ENCODE assay signal across 26 cellular contexts in the genomic region with DNA sequence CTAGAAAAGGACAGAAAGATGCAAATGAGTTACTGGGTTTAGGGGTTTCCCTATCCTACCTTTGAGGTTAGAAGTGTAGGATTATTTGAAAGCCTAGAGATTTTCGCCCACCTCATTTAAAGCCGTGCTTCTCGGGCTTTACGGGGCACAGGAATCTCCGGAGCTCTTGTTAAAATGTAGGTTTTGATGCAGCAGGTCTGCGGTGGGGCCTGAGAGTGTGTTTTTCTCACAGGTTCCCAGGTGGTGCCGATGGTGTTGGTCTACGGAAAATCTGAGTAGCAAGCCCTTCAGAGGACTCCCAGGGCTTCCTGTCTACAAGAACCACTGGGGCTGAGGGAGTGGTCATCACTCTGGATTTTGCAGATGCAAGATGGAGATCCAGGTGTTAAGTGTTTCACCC. TPM values are rescaled to one million over a fixed set of nuclear protein-coding genes. Genes with fewer than 3 reads are reported as not detected.
DNase-seq lines count a peak whose midpoint lies in the region; ATAC-seq, FAIRE-seq and TF ChIP-seq lines count a peak whose summit lies in the region.
"Had no signal": no experiment of that assay in that cellular context is flagged by ENCODE, and none has a peak within 500 bp of the region (broad histone marks: within the 10 kb centered on the region; RNA-seq: fewer than 3 reads in every experiment).

No MANE protein-coding gene starts in this region.

- no peak for DNase-seq in HepG2 (ENCODE audit: low spot score)
- DNase-seq in right lobe of liver, result no peak
- peak; percentile 92 for DNase-seq in MM.1S
- DNase-seq in stimulated activated effector memory CD8-positive, alpha-beta T cell treated with anti-CD3 and anti-CD28 coated beads, Interleukin-12 subunit alpha, Interleukin-12 subunit beta, amount 100 ng/mL, for 72 hours (ENCODE audit: low spot score in 2 of 2), result no peak
- no peak for DNase-seq in NCI-H128 (lab: John Stamatoyannopoulos, UW; ENCODE audit: unreplicated experiment)
- DNase-seq in cerebellar cortex (ENCODE audit: low spot score), result no peak
- DNase-seq in left lung, result no peak
- DNase-seq: ACHN; activated CD4-positive, CD25-positive, alpha-beta regulatory T cell treated with anti-CD3 and anti-CD28 coated beads, Interleukin-2, amount 50 U/mL, for 72 hours; cerebellar nuclear complex; COR-L47; DMS79; HCEC 1CT; heart left ventricle; left cardiac atrium; naive B cell; NCI-H146; NCI-H524 treated with DMSO at 0.1 percent for 48 hours; SHP77 treated with DMSO at 0.1 percent for 48 hours; SW 1271; uterus had no signal

- H3K4me3 Mint-ChIP-seq in stimulated activated effector memory CD8-positive, alpha-beta T cell treated with anti-CD3 and anti-CD28 coated beads, Interleukin-12 subunit alpha, Interleukin-12 subunit beta, amount 100 ng/mL, for 72 hours, result no peak overlapping the region
- H3K4me3 Mint-ChIP-seq: activated naive CD8-positive, alpha-beta T cell; memory B cell had no signal

- peaks cover 7% of the 10 kb centered on the region for H3K36me3 Mint-ChIP-seq in stimulated activated effector memory CD8-positive, alpha-beta T cell treated with anti-CD3 and anti-CD28 coated beads, Interleukin-12 subunit alpha, Interleukin-12 subunit beta, amount 100 ng/mL, for 72 hours
- H3K36me3 Mint-ChIP-seq: naive B cell had no signal

- H3K4me1 ChIP-seq in HepG2 (ENCODE audit: insufficient read depth, low read length) (no peaks in the 10 kb centered on the region), right lobe of liver (no peaks in the 10 kb centered on the region), MM.1S (ENCODE audit: low read length) (peaks cover 75% of the 10 kb centered on the region), left lung (no peaks in the 10 kb centered on the region)
- H3K4me1 ChIP-seq: uterus had no signal

- H3K79me2 ChIP-seq in HepG2 (ENCODE audit: insufficient read depth, low read length) (peaks cover 17% of the 10 kb centered on the region), MM.1S (ENCODE audit: low read length) (peaks cover 88% of the 10 kb centered on the region)

- TF ChIP-seq EP300 in HepG2 (IDR thresholded peaks at IDR 0.05; ENCODE audit: low read depth in 2 of 2, low read length in 2 of 2) (no peak), HepG2 (CRISPR knock-in tag; IDR thresholded peaks at IDR 0.05; ENCODE audit: borderline replicate concordance) (no peak)

- intact Hi-C loops in HepG2 (cut with micrococcal nuclease; ENCODE audit: unreplicated experiment), result no loop called here
- intact Hi-C loops in right lobe of liver (cut with DNase I), result no loop called here
- intact Hi-C loops in left lung (cut with DNase I), result no loop called here

- POLR2A ChIA-PET in HepG2 (lab: Yijun Ruan, JAX), result interaction anchor here (1.5 kb wide), 1 partner anchor 15 kb away, joined by 7 read pairs; no protein-coding TSS in a partner anchor

- H3K27me3 ChIP-seq in HepG2 (ENCODE audit: control insufficient read depth in 1 of 2, insufficient read depth in 2 of 2, low read length in 2 of 2) (no peaks in the 10 kb centered on the region), right lobe of liver (no peaks in the 10 kb centered on the region), MM.1S (replicated peaks; ENCODE audit: insufficient read depth, low read length) (no peaks in the 10 kb centered on the region), left lung (no peaks in the 10 kb centered on the region)
- H3K27me3 ChIP-seq: BLaER1, heart left ventricle, uterus had no signal

- H3F3A ChIP-seq in MM.1S (ENCODE audit: insufficient read depth, low read length), result peaks cover 45% of the 10 kb centered on the region

- H2AFZ ChIP-seq in HepG2 (ENCODE audit: low read length), result no peak overlapping the region
- no peak overlapping the region for H2AFZ ChIP-seq in MM.1S (ENCODE audit: low read length)

- H3K9me3 Mint-ChIP-seq in stimulated activated effector memory CD8-positive, alpha-beta T cell treated with anti-CD3 and anti-CD28 coated beads, Interleukin-12 subunit alpha, Interleukin-12 subunit beta, amount 100 ng/mL, for 72 hours, result no peaks in the 10 kb centered on the region
- H3K9me3 Mint-ChIP-seq: memory B cell, naive B cell had no signal

- TF ChIP-seq CTCF in HepG2 (CRISPR knock-in tag; IDR thresholded peaks at IDR 0.05) (no peak), right lobe of liver (IDR thresholded peaks at IDR 0.05) (no peak), MM.1S (IDR thresholded peaks at IDR 0.05; ENCODE audit: low read length) (no peak), left lung (IDR thresholded peaks at IDR 0.05) (no peak)

- peaks cover 28 to 58% of the 10 kb centered on the region in 2 experiments for H3K36me3 ChIP-seq in HepG2 (replicated peaks in 1 of 2; ENCODE audit: control insufficient read depth in 1 of 2, insufficient read depth in 2 of 2, low read length in 2 of 2)
- no peaks in the 10 kb centered on the region for H3K36me3 ChIP-seq in right lobe of liver
- H3K36me3 ChIP-seq in MM.1S (replicated peaks; ENCODE audit: insufficient read depth, low read length), result 0 out of 2 replicates have a peak, but pooled peaks cover 5% of the 10 kb centered on the region
- H3K36me3 ChIP-seq in left lung, result peaks cover 0 to 7% of the 10 kb centered on the region in 2 donors
- H3K36me3 ChIP-seq: uterus had no signal

- TF ChIP-seq POLR2A in HepG2 (IDR thresholded peaks at IDR 0.05; ENCODE audit: insufficient read depth in 1 of 2, low read depth in 2 of 2, low read length in 2 of 2) (no peak), right lobe of liver (IDR thresholded peaks at IDR 0.05) (no peak)

- H4K20me1 ChIP-seq in HepG2 (ENCODE audit: insufficient read depth, low read length) (no peaks in the 10 kb centered on the region), MM.1S (ENCODE audit: insufficient read depth, low read length) (no peaks in the 10 kb centered on the region)

- no peaks in the 10 kb centered on the region for H3K9me3 ChIP-seq in HepG2 (ENCODE audit: low read length)
- H3K9me3 ChIP-seq in right lobe of liver, result no peaks in the 10 kb centered on the region
- no peaks in the 10 kb centered on the region for H3K9me3 ChIP-seq in MM.1S (replicated peaks; ENCODE audit: insufficient read depth, low read length)
- H3K9me3 ChIP-seq in left lung, result no peaks in the 10 kb centered on the region
- H3K9me3 ChIP-seq: BLaER1, heart left ventricle, uterus had no signal

- 93% methylated on average over 8 of the region's 8 CpGs for WGBS in HepG2 (ENCODE audit: low lambda C conversion rate)
- 93% methylated on average over 8 of the region's 8 CpGs for whole genome bisulfite sequencing in right lobe of liver (ENCODE audit: insufficient coverage, low coverage, low lambda C conversion rate, missing lambda C conversion rate)

- H3K27ac Mint-ChIP-seq in stimulated activated effector memory CD8-positive, alpha-beta T cell treated with anti-CD3 and anti-CD28 coated beads, Interleukin-12 subunit alpha, Interleukin-12 subunit beta, amount 100 ng/mL, for 72 hours, result peak overlapping the region; percentile 26
- H3K27ac Mint-ChIP-seq: activated naive CD8-positive, alpha-beta T cell; memory B cell; naive B cell had no signal

- no peak overlapping the region for H3K27ac ChIP-seq in HepG2 (ENCODE audit: extremely low read length, insufficient read depth, low read length)
- no peak overlapping the region for H3K27ac ChIP-seq in right lobe of liver
- peak overlapping the region; percentile 98 for H3K27ac ChIP-seq in MM.1S (ENCODE audit: low read length)
- no peak overlapping the region for H3K27ac ChIP-seq in left lung
- H3K27ac ChIP-seq: BLaER1, heart left ventricle, uterus had no signal

- no peaks in the 10 kb centered on the region for H3K4me1 Mint-ChIP-seq in stimulated activated effector memory CD8-positive, alpha-beta T cell treated with anti-CD3 and anti-CD28 coated beads, Interleukin-12 subunit alpha, Interleukin-12 subunit beta, amount 100 ng/mL, for 72 hours
- H3K4me1 Mint-ChIP-seq: naive B cell had no signal

- H3K4me2 ChIP-seq in HepG2 (ENCODE audit: low read depth, low read length), result no peak overlapping the region
- H3K4me2 ChIP-seq in MM.1S (ENCODE audit: low read depth, low read length), result peak overlapping the region; percentile 75
- H3K4me2 ChIP-seq: BLaER1 had no signal

- CTCF ChIA-PET in HepG2 (lab: Yijun Ruan, JAX; ENCODE audit: low intra/inter-chr PET ratio, low total read pairs), result no interaction called here

- in situ Hi-C loops in HepG2 (cut with HindIII; ENCODE audit: extremely low pct_ligation_motif_present, low pct_unique_long_range_greater_than_20kb), result no loop called here

- TF ChIP-seq RAD21 in HepG2 (CRISPR knock-in tag; IDR thresholded peaks at IDR 0.05), result no peak

- BruUV-seq in HepG2 (replicated peaks; lab: Mats Ljungman, UMichigan), result no TSS peak

- H3K4me3 ChIP-seq in HepG2 (replicated peaks in 1 of 3; ENCODE audit: insufficient read depth in 1 of 3, low read depth in 2 of 3, low read length in 3 of 3) (no peak overlapping the region), right lobe of liver (no peak overlapping the region), MM.1S (ENCODE audit: low read length) (peak overlapping the region; percentile 14; the same call in 1 of the 2 replicates), left lung (no peak overlapping the region)
- H3K4me3 ChIP-seq: BLaER1, heart left ventricle, K562, uterus had no signal

- no peak overlapping the region for H3K9ac ChIP-seq in HepG2 (ENCODE audit: insufficient read depth, low read depth, low read length)
- H3K9ac ChIP-seq in MM.1S (ENCODE audit: low read length), result peak overlapping the region; percentile 57
- H3K9ac ChIP-seq: BLaER1 had no signal

- no peaks in the 10 kb centered on the region for H3K9me2 ChIP-seq in MM.1S (replicated peaks; ENCODE audit: insufficient read depth, low read length)

- ATAC-seq in HepG2 (no peak), right lobe of liver (no peak), HG02642 (IDR thresholded peaks at IDR 0.05; ENCODE audit: poor library complexity, unreplicated experiment) (peak; percentile 54), left lung (no peak)
- no peak for ATAC-seq in stimulated activated effector memory CD8-positive, alpha-beta T cell treated with anti-CD3 and anti-CD28 coated beads, Interleukin-12 subunit alpha, Interleukin-12 subunit beta, amount 100 ng/mL, for 72 hours
- ATAC-seq: heart left ventricle, K562, left cardiac atrium had no signal

- FAIRE-seq in HepG2 (lab: Jason Lieb, UNC), result no peak
- FAIRE-seq: K562 had no signal

RNA-seq across cellular contexts. Expression of gene TRAM2, which starts 47.5 kb away (rescaled TPM):
- total RNA-seq in HepG2 (2016; rRNA removed; fragmentation: Illumina TruSeq; extraction: Trizol) (40.5 and 49.1 TPM in 2 replicates), right lobe of liver (10 to 100 TPM; 16.1 to 24.8 (median 17.8) TPM), left lung (10 to 100 TPM; 30.5 to 38.4 TPM)
- 4.0 and 4.7 TPM in 2 replicates for total RNA-seq in HepG2 (2016; cell fraction: cytosol; rRNA removed; fragmentation: Illumina TruSeq; extraction: Trizol; ENCODE audit: low read depth)
- total RNA-seq in HepG2 (2016; cell fraction: insoluble cytoplasmic fraction; rRNA removed; fragmentation: Illumina TruSeq; extraction: Trizol), result 36.8 and 47.0 TPM in 2 replicates
- total RNA-seq in HepG2 (2016; cell fraction: membrane; rRNA removed; fragmentation: Illumina TruSeq; extraction: Trizol), result 24.9 and 25.7 TPM in 2 replicates
- 50.0 and 60.1 TPM in 2 replicates for total RNA-seq in HepG2 (2016; cell fraction: nucleus; rRNA removed; fragmentation: Illumina TruSeq; extraction: Trizol)
- 68.2 and 72.5 TPM in 2 replicates for polyA plus RNA-seq in HepG2 (2011; rRNA removed)
- 51.1 and 62.3 TPM in 2 replicates for polyA plus RNA-seq in HepG2 (2011; cell fraction: cytosol; rRNA removed)
- 100.0 and 109 TPM in 2 replicates for polyA plus RNA-seq in HepG2 (2011; cell fraction: nucleus; rRNA removed)
- polyA plus RNA-seq in HepG2 (2012), result 42.0 and 55.5 TPM in 2 replicates
- polyA plus RNA-seq in HepG2 (2016; cell fraction: cytosol; fragmentation: Illumina TruSeq; extraction: Trizol; ENCODE audit: low read depth), result 2.3 and 2.5 TPM in 2 replicates
- polyA plus RNA-seq in HepG2 (2016; cell fraction: insoluble cytoplasmic fraction; fragmentation: Illumina TruSeq; extraction: Trizol; ENCODE audit: low read depth), result 27.8 and 31.3 TPM in 2 replicates
- 11.1 and 12.4 TPM in 2 replicates for polyA plus RNA-seq in HepG2 (2016; cell fraction: membrane; fragmentation: Illumina TruSeq; extraction: Trizol; ENCODE audit: low read depth)
- polyA plus RNA-seq in HepG2 (2016; cell fraction: nucleus; fragmentation: Illumina TruSeq; extraction: Trizol; ENCODE audit: insufficient read depth, low read depth), result 72.8 and 73.2 TPM in 2 replicates
- polyA minus RNA-seq in HepG2 (2011; rRNA and poly(A)+ RNA removed; ENCODE audit: low replicate concordance), result 21.3 and 119 TPM in 2 replicates
- 67.1 and 80.2 TPM in 2 replicates for polyA minus RNA-seq in HepG2 (2011; cell fraction: cytosol; rRNA and poly(A)+ RNA removed)
- 60.0 and 64.5 TPM in 2 replicates for polyA minus RNA-seq in HepG2 (2011; cell fraction: nucleus; rRNA and poly(A)+ RNA removed)
